In genomic region chr17:38701504-38702165, GRCh38 we compare ENCODE assay signal across 8 cellular contexts. TPM values are rescaled to one million over a fixed set of nuclear protein-coding genes. Genes with fewer than 3 reads are reported as not detected.
A peak's percentile ranks its signal among the peaks of the same experiment; 100 is the strongest.
DNase-seq lines count a peak whose midpoint lies in the region; ATAC-seq and TF ChIP-seq lines count a peak whose summit lies in the region.

No MANE protein-coding gene starts in this region.

- TF ChIP-seq EP300 in tibial nerve (IDR thresholded peaks at IDR 0.05) = no peak

- H3K36me3 ChIP-seq in esophagus (ENCODE audit: control insufficient read depth in 2 of 2, insufficient read depth in 2 of 2, low read length in 1 of 2) (no peaks in the 10 kb centered on the region), neutrophil (no peaks in the 10 kb centered on the region), tibial nerve (no peaks in the 10 kb centered on the region)

- H3K4me1 ChIP-seq in esophagus (ENCODE audit: control insufficient read depth in 2 of 2, insufficient read depth in 2 of 2, low read length in 1 of 2) = peaks cover under 1 to 4% of the 10 kb centered on the region in 2 donors
- H3K4me1 ChIP-seq in neutrophil (ENCODE audit: control insufficient read depth in 1 of 2, insufficient read depth in 1 of 2, low read depth in 1 of 2, low read length in 1 of 2) = peaks cover 51 to 54% of the 10 kb centered on the region in 2 experiments
- H3K4me1 ChIP-seq in tibial nerve = peaks cover 0 to 51% (median 15%) of the 10 kb centered on the region in 4 donors

- WGBS in esophagus, 2 donors = 1 to 2% methylated on average over 25 of the region's 25 CpGs
- 5 to 7% methylated on average over 10 to 25 of the region's 25 CpGs for WGBS in tibial nerve, 2 donors

- H3K27ac ChIP-seq in esophagus (ENCODE audit: low read depth in 2 of 2, low read length in 1 of 2) = peak overlapping the region; percentile 97 to 99
- H3K27ac ChIP-seq in neutrophil = peak overlapping the region; percentile 93
- peak overlapping the region; percentile 73 to 98 (median 97) for H3K27ac ChIP-seq in tibial nerve

- H3K4me3 ChIP-seq in esophagus (ENCODE audit: low read depth in 1 of 2, low read length in 2 of 2) (peak overlapping the region; percentile 60 to 92), neutrophil (ENCODE audit: low read depth in 1 of 2, low read length in 1 of 2) (peak overlapping the region; percentile 86 to 93), tibial nerve (peak overlapping the region; percentile 66 to 92 (median 81))

- H3K27me3 ChIP-seq in esophagus (ENCODE audit: control insufficient read depth in 1 of 2, insufficient read depth in 2 of 2, low read length in 2 of 2) (no peaks in the 10 kb centered on the region), neutrophil (peaks cover 39% of the 10 kb centered on the region), tibial nerve (no peaks in the 10 kb centered on the region)

- H3K9me3 ChIP-seq in esophagus (ENCODE audit: control insufficient read depth in 2 of 2, insufficient read depth in 1 of 2, low read depth in 1 of 2, low read length in 1 of 2) (no peaks in the 10 kb centered on the region), neutrophil (no peaks in the 10 kb centered on the region), tibial nerve (no peaks in the 10 kb centered on the region)

- no peak for TF ChIP-seq POLR2A in tibial nerve (IDR thresholded peaks at IDR 0.05)

- TF ChIP-seq CTCF in neutrophil (IDR thresholded peaks at IDR 0.05) (no peak), tibial nerve (IDR thresholded peaks at IDR 0.05) (no peak)

- ATAC-seq in GM21825 (IDR thresholded peaks at IDR 0.05; ENCODE audit: unreplicated experiment) = peak; percentile 28

- peak; percentile 67 for DNase-seq in DMS79 treated with DMSO at 0.1 percent for 48 hours (lab: John Stamatoyannopoulos, UW)
- peak; percentile 45 for DNase-seq in NCI-H345 (lab: John Stamatoyannopoulos, UW)
- peak; percentile 73 for DNase-seq in activated CD8-positive, alpha-beta memory T cell treated with anti-CD3 and anti-CD28 coated beads, Interleukin-2, amount 50 U/mL, for 4 hours
- DNase-seq in tibial nerve (ENCODE audit: low spot score in 2 of 2) = no peak
- no peak for DNase-seq in SHP77 treated with DMSO at 0.1 percent for 48 hours (lab: John Stamatoyannopoulos, UW)

RNA-seq across cellular contexts. Expression of gene MLLT6, which starts 3.4 kb away (rescaled TPM):
- 10 to 100 TPM; 20.9 to 66.1 TPM for polyA plus RNA-seq in esophagus
- 100 to 1,000 TPM in 2 of 4 donors, 10 to 100 TPM in 2; 83.9 to 185 (median 116) TPM for total RNA-seq in tibial nerve

RNA-seq across cellular contexts. Expression of gene EPOP, which starts 26.9 kb away (rescaled TPM):
- polyA plus RNA-seq in esophagus = 1 to 10 TPM; 1.1 to 1.9 TPM
- 1 to 10 TPM; 1.3 to 5.7 (median 4.6) TPM for total RNA-seq in tibial nerve

RNA-seq across cellular contexts. Expression of gene CISD3, which starts 28.5 kb away (rescaled TPM):
- polyA plus RNA-seq in esophagus = 10 to 100 TPM; 14.5 to 28.5 TPM
- 10 to 100 TPM; 10.2 to 19.2 (median 16.5) TPM for total RNA-seq in tibial nerve

RNA-seq across cellular contexts. Expression of gene PCGF2, which starts 46.5 kb away (rescaled TPM):
- 10 to 100 TPM in 1 of 2 donors, 1 to 10 TPM in 1; 9.4 to 22.4 TPM for polyA plus RNA-seq in esophagus
- 10 to 100 TPM in 3 of 4 donors, 1 to 10 TPM in 1; 7.7 to 50.0 (median 17.6) TPM for total RNA-seq in tibial nerve

RNA-seq across cellular contexts. Expression of gene PSMB3, which starts 50.9 kb away (rescaled TPM):
- polyA plus RNA-seq in esophagus = 100 to 1,000 TPM; 198 to 204 TPM
- total RNA-seq in tibial nerve = 100 to 1,000 TPM in 3 of 4 donors, 10 to 100 TPM in 1; 88.8 to 146 (median 141) TPM

Comparison
In these comparisons a context has a peak if more than half of its experiments do, and no peak if none do; other contexts are left out.
1. DNase-seq: peak in DMS79 treated with DMSO at 0.1 percent for 48 hours (single experiment), NCI-H345 (single experiment) and activated CD8-positive, alpha-beta memory T cell treated with anti-CD3 and anti-CD28 coated beads, Interleukin-2, amount 50 U/mL, for 4 hours (single experiment); none in tibial nerve (0 of 2) and SHP77 treated with DMSO at 0.1 percent for 48 hours (single experiment).
2. Peak in every context shown above with its lines, with median percentiles within 50 percentile points of each other: H3K27ac ChIP-seq and H3K4me3 ChIP-seq.